Comparison of ENCODE assay signal across 9 cellular contexts in genomic region chr12:53298154-53298553, GRCh38. TPM values are rescaled to one million over a fixed set of nuclear protein-coding genes. Genes with fewer than 3 reads are reported as not detected.
DNase-seq lines count a peak whose midpoint lies in the region; ATAC-seq and TF ChIP-seq lines count a peak whose summit lies in the region.
"Had no signal": no experiment of that assay in that cellular context is flagged by ENCODE, and none has a peak within 500 bp of the region (broad histone marks: within the 10 kb centered on the region; RNA-seq: fewer than 3 reads in every experiment).

No MANE protein-coding gene starts in this region.

- no peaks in the 10 kb centered on the region for H3K9me3 Mint-ChIP-seq in endothelial cell (ENCODE audit: unreplicated experiment)

- 56 to 66% (median 59%) methylated on average over 5 of the region's 5 CpGs for WGBS in psoas muscle, 3 donors

- H3K9me3 ChIP-seq in psoas muscle (no peaks in the 10 kb centered on the region), right atrium auricular region (no peaks in the 10 kb centered on the region)

- H3K4me3 ChIP-seq in psoas muscle = peak overlapping the region; percentile 5
- H3K4me3 ChIP-seq in right atrium auricular region = no peak overlapping the region

- H3K27me3 ChIP-seq in psoas muscle (ENCODE audit: insufficient read depth in 3 of 3, low read length in 2 of 3) (no peaks in the 10 kb centered on the region), right atrium auricular region (no peaks in the 10 kb centered on the region)

- H3K36me3 ChIP-seq in psoas muscle (ENCODE audit: insufficient read depth in 1 of 2, low read depth in 1 of 2) = peaks cover 3 to 50% of the 10 kb centered on the region in 2 donors
- peaks cover 13% of the 10 kb centered on the region for H3K36me3 ChIP-seq in right atrium auricular region

- H3K27ac Mint-ChIP-seq in endothelial cell (ENCODE audit: unreplicated experiment) = peak overlapping the region; percentile 93

- H3K36me3 Mint-ChIP-seq in endothelial cell (ENCODE audit: low read depth, unreplicated experiment) = peaks cover 38% of the 10 kb centered on the region

- no peak overlapping the region for H3K4me3 Mint-ChIP-seq in endothelial cell (ENCODE audit: unreplicated experiment)

- intact Hi-C loops in psoas muscle (cut with DNase I) = loop anchor here in 1 of 2 donors (2.0 kb wide), 1 partner anchor 23 kb away; the partner anchor contains the start of gene AAAS

- H3K27ac ChIP-seq in psoas muscle = peak overlapping the region; percentile 30
- no peak overlapping the region for H3K27ac ChIP-seq in right atrium auricular region

- DNase-seq in EH (ENCODE audit: low read depth) (peak; percentile 99), NOMO-1 treated with DMSO at 0.1 percent for 48 hours (lab: John Stamatoyannopoulos, UW; ENCODE audit: unreplicated experiment) (peak; percentile 63), endothelial cell (ENCODE audit: low spot score) (no peak), psoas muscle (no peak), right atrium auricular region (ENCODE audit: low spot score) (no peak), NCI-H1048 (lab: John Stamatoyannopoulos, UW) (no peak), NCI-H146 (lab: John Stamatoyannopoulos, UW) (no peak)
- DNase-seq: stimulated activated CD4-positive, alpha-beta T cell treated with anti-CD3 and anti-CD28 coated beads, Interleukin-4, amount 100 ng/mL, for 1 hour had no signal

- peaks cover 23% of the 10 kb centered on the region for H3K27me3 Mint-ChIP-seq in endothelial cell (ENCODE audit: unreplicated experiment)

- peaks cover 34% of the 10 kb centered on the region for H3K4me1 ChIP-seq in psoas muscle
- H3K4me1 ChIP-seq in right atrium auricular region = peaks cover 0 to 55% of the 10 kb centered on the region in 2 donors

- peaks cover 35% of the 10 kb centered on the region for H3K4me1 Mint-ChIP-seq in endothelial cell (ENCODE audit: unreplicated experiment)

- ATAC-seq in psoas muscle = no peak
- ATAC-seq in HG02610 (IDR thresholded peaks at IDR 0.05; ENCODE audit: unreplicated experiment) = no peak

- TF ChIP-seq CTCF in endothelial cell (IDR thresholded peaks at IDR 0.05; ENCODE audit: unreplicated experiment) = no peak
- TF ChIP-seq CTCF in psoas muscle (IDR thresholded peaks at IDR 0.05) = no peak
- no peak for TF ChIP-seq CTCF in right atrium auricular region (IDR thresholded peaks at IDR 0.05)

RNA-seq across cellular contexts. Expression of gene MYG1, which starts 1.3 kb away (rescaled TPM):
- 55.3 TPM for total RNA-seq in endothelial cell (ENCODE audit: unreplicated experiment)
- 10 to 100 TPM; 43.1 to 51.4 (median 44.5) TPM for total RNA-seq in psoas muscle
- polyA plus RNA-seq in psoas muscle = 10 to 100 TPM; 34.6 to 68.9 (median 65.0) TPM
- total RNA-seq in right atrium auricular region = 10 to 100 TPM; 26.9 to 28.3 TPM

RNA-seq across cellular contexts. Expression of gene PFDN5, which starts 2.8 kb away (rescaled TPM):
- total RNA-seq in endothelial cell (ENCODE audit: unreplicated experiment) (444 TPM), psoas muscle (100 to 1,000 TPM; 239 to 282 (median 266) TPM), right atrium auricular region (100 to 1,000 TPM; 416 to 549 TPM)
- 100 to 1,000 TPM; 406 to 603 (median 474) TPM for polyA plus RNA-seq in psoas muscle

RNA-seq across cellular contexts. Expression of gene AAAS, which starts 23.3 kb away (rescaled TPM):
- 56.2 TPM for total RNA-seq in endothelial cell (ENCODE audit: unreplicated experiment)
- total RNA-seq in psoas muscle = 10 to 100 TPM; 29.0 to 35.7 (median 31.5) TPM
- 10 to 100 TPM; 22.9 to 36.8 (median 34.0) TPM for polyA plus RNA-seq in psoas muscle
- 10 to 100 TPM; 30.4 to 30.8 TPM for total RNA-seq in right atrium auricular region

RNA-seq across cellular contexts. Expression of gene ESPL1, which starts 30.1 kb away (rescaled TPM):
- total RNA-seq in endothelial cell (ENCODE audit: unreplicated experiment) = 11.8 TPM
- under 1 TPM in 2 of 4 donors, not detected in 2; 0.37 to 0.48 TPM for total RNA-seq in psoas muscle
- under 1 TPM; 0.03 to 0.30 (median 0.08) TPM for polyA plus RNA-seq in psoas muscle
- total RNA-seq in right atrium auricular region = under 1 TPM; 0.12 to 0.59 TPM

RNA-seq across cellular contexts. Expression of gene SP7, which starts 38.0 kb away (rescaled TPM):
- total RNA-seq in endothelial cell (ENCODE audit: unreplicated experiment) (3.6 TPM), psoas muscle (not detected), right atrium auricular region (not detected)
- polyA plus RNA-seq in psoas muscle = not detected

Comparison
In these comparisons a context has a peak if more than half of its experiments do, and no peak if none do; other contexts are left out.
1. DNase-seq: peak in EH (single experiment) and NOMO-1 treated with DMSO at 0.1 percent for 48 hours (single experiment); none in endothelial cell (single experiment), psoas muscle (0 of 2), right atrium auricular region (single experiment), NCI-H1048 (single experiment) and NCI-H146 (single experiment).